ENCODE assay signal across 24 cellular contexts in the genomic region with DNA sequence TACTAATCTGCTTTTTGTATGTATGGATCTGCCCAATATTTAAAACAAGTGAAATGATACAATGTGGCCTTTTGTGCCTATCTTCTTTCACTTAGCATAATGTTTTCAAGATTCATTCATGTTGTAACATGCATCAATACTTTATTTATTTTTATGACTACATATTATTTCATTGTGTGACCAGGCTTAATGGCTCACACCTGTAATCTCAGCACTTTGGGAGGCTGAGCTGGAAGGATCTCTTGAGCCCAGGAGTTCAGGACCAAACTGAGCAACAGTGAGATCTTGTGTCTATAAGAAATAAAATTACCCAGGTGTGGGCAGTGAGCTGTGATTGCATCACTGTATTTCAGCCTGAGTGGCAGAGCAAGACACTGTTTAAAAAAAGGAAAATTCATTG. TPM values are rescaled to one million over a fixed set of nuclear protein-coding genes. Genes with fewer than 3 reads are reported as not detected.
DNase-seq lines count a peak whose midpoint lies in the region; ATAC-seq, FAIRE-seq and TF ChIP-seq lines count a peak whose summit lies in the region.
"Had no signal": no experiment of that assay in that cellular context is flagged by ENCODE, and none has a peak within 500 bp of the region (broad histone marks: within the 10 kb centered on the region; RNA-seq: fewer than 3 reads in every experiment).

No MANE protein-coding gene starts in this region.

- ATAC-seq in memory B cell (ENCODE audit: low read depth), result no peak
- ATAC-seq in activated T-helper 17 cell treated with anti-CD3 and anti-CD28 coated beads, Interleukin-2, amount 50 U/mL, for 72 hours (replicated peaks), result no peak
- ATAC-seq: A549 had no signal

- no peaks in the 10 kb centered on the region for H3K9me3 ChIP-seq in adrenal gland (replicated peaks in 1 of 3)
- H3K9me3 ChIP-seq: SJSA1 had no signal

- H3K9me3 Mint-ChIP-seq in memory B cell, result peaks cover 8% of the 10 kb centered on the region
- peaks cover 6% of the 10 kb centered on the region for H3K9me3 Mint-ChIP-seq in activated T-helper 17 cell treated with anti-CD3 and anti-CD28 coated beads, Interleukin-2, amount 50 U/mL, for 72 hours

- H3K4me3 Mint-ChIP-seq in memory B cell, result no peak overlapping the region
- H3K4me3 Mint-ChIP-seq in activated T-helper 17 cell treated with anti-CD3 and anti-CD28 coated beads, Interleukin-2, amount 50 U/mL, for 72 hours, result no peak overlapping the region
- H3K4me3 Mint-ChIP-seq: CD4-positive, alpha-beta T cell had no signal

- no peaks in the 10 kb centered on the region for H3K27me3 ChIP-seq in adrenal gland
- H3K27me3 ChIP-seq: BLaER1, Peyer's patch, SJSA1 had no signal

- peaks cover 45% of the 10 kb centered on the region for H3K4me1 Mint-ChIP-seq in memory B cell
- peaks cover 21% of the 10 kb centered on the region for H3K4me1 Mint-ChIP-seq in activated T-helper 17 cell treated with anti-CD3 and anti-CD28 coated beads, Interleukin-2, amount 50 U/mL, for 72 hours

- peak overlapping the region; percentile 2 for H3K27ac Mint-ChIP-seq in memory B cell
- no peak overlapping the region for H3K27ac Mint-ChIP-seq in activated T-helper 17 cell treated with anti-CD3 and anti-CD28 coated beads, Interleukin-2, amount 50 U/mL, for 72 hours
- H3K27ac Mint-ChIP-seq: CD4-positive, alpha-beta T cell had no signal

- intact Hi-C loops in adrenal gland (cut with DNase I), result no loop called here

- no peaks in the 10 kb centered on the region for H3K36me3 ChIP-seq in adrenal gland (replicated peaks in 1 of 2)
- H3K36me3 ChIP-seq: HAP-1, Peyer's patch had no signal

- H3K4me3 ChIP-seq in epithelial cell of esophagus (ENCODE audit: low read length), result no peak overlapping the region
- H3K4me3 ChIP-seq in adrenal gland, result no peak overlapping the region
- H3K4me3 ChIP-seq: A549, BLaER1, GM23248, HAP-1, Peyer's patch, SJSA1 had no signal

- TF ChIP-seq CTCF in epithelial cell of esophagus (IDR thresholded peaks at IDR 0.05; ENCODE audit: insufficient read depth, low read depth, low read length, missing control alignments) (no peak), adrenal gland (IDR thresholded peaks at IDR 0.05) (no peak)

- H3K36me3 Mint-ChIP-seq in memory B cell, result peaks cover 32% of the 10 kb centered on the region
- peaks cover 33% of the 10 kb centered on the region for H3K36me3 Mint-ChIP-seq in activated T-helper 17 cell treated with anti-CD3 and anti-CD28 coated beads, Interleukin-2, amount 50 U/mL, for 72 hours (ENCODE audit: low read depth)

- peak; percentile 56 for FAIRE-seq in GM19239 (lab: Jason Lieb, UNC)
- FAIRE-seq: A549 had no signal

- DNase-seq in GM19239 (ENCODE audit: insufficient read length, low spot score), result no peak
- peak; percentile 58 for DNase-seq in NCI-H69 (lab: John Stamatoyannopoulos, UW)
- peak; percentile 63 for DNase-seq in epithelial cell of esophagus (ENCODE audit: low read depth)
- no peak for DNase-seq in memory B cell (ENCODE audit: low spot score in 2 of 2)
- no peak for DNase-seq in substantia nigra (lab: John Stamatoyannopoulos, UW)
- no peak for DNase-seq in Ammon's horn (ENCODE audit: low spot score)
- DNase-seq in adrenal gland, result no peak
- DNase-seq: CD4-positive, alpha-beta T cell; COR-L47; DMS 273 treated with DMSO at 0.1 percent for 48 hours; DMS79 treated with DMSO at 0.1 percent for 48 hours; GM23248; MV-4-11; NCI-H1105 treated with DMSO at 0.1 percent for 48 hours; NCI-H1694; NCI-H2081; NCI-H82; Peyer's patch had no signal

- H3K4me1 ChIP-seq in adrenal gland (replicated peaks in 1 of 2), result peaks cover 6 to 13% of the 10 kb centered on the region in 2 donors
- H3K4me1 ChIP-seq: SJSA1 had no signal

- TF ChIP-seq POLR2A in adrenal gland (IDR thresholded peaks at IDR 0.05), result no peak

- no peaks in the 10 kb centered on the region for H3K27me3 Mint-ChIP-seq in memory B cell
- no peaks in the 10 kb centered on the region for H3K27me3 Mint-ChIP-seq in activated T-helper 17 cell treated with anti-CD3 and anti-CD28 coated beads, Interleukin-2, amount 50 U/mL, for 72 hours
- H3K27me3 Mint-ChIP-seq: CD4-positive, alpha-beta T cell had no signal

- H3K27ac ChIP-seq in substantia nigra (ENCODE audit: low read depth, low read length, poor library complexity, severe bottlenecking), result no peak overlapping the region
- H3K27ac ChIP-seq in adrenal gland, result no peak overlapping the region
- H3K27ac ChIP-seq: A549, BLaER1, GM23248, KMS-11, Peyer's patch, SJSA1 had no signal

RNA-seq across cellular contexts. Expression of a gene that starts 33.2 kb away (rescaled TPM):
- total RNA-seq in activated T-helper 17 cell treated with anti-CD3 and anti-CD28 coated beads, Interleukin-2, amount 50 U/mL, for 72 hours, result 10 to 100 TPM; 12.8 to 15.6 TPM
- 10 to 100 TPM in 6 of 8 donors, 1 to 10 TPM in 2; 4.6 to 26.2 (median 16.2) TPM for total RNA-seq in adrenal gland
- 10 to 100 TPM in 1 of 3 donors, 1 to 10 TPM in 2; 1.5 to 11.0 (median 3.9) TPM for polyA plus RNA-seq in adrenal gland

Comparison
In these comparisons a context has a peak if more than half of its experiments do, and no peak if none do; other contexts are left out.
1. DNase-seq: peak in NCI-H69 (single experiment) and epithelial cell of esophagus (single experiment); none in GM19239 (single experiment), memory B cell (0 of 2), substantia nigra (0 of 49), Ammon's horn (single experiment) and adrenal gland (0 of 7).